In the genomic region with DNA sequence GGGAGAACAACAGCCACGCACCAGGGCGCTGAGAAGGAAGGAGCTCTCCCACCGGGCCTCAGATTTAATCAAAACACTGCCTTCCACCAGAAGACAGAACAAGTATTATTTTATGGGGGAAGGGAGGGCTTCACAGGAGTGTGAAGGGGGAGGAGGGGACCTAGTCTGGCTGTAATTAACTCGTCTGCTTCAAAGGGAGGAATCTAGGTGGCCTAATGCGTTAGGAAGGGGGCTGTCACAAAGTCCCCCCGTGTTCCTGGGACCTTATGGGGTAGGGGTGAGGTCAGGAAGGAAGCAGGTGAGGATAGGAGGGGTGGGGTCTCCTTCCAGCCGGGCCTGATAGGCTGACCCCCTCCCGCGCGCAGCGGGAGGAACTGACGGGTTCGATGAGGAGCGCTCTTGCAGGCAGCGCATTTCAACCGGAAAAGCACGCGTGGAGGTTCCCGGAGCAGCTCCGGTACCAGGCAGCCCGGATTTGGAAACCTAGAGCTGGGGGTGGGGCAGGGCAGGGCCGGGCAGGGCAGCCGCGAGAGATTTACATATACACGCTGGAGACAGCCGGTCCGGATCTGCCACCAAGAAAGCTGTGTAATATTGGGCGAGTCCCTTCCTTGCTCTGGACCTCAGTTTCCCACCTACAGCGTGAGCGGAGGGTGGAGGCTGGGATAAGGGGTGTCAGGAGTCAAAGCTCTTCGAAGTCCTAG, we compare ENCODE assay signal across 8 cellular contexts. TPM values are rescaled to one million over a fixed set of nuclear protein-coding genes. Genes with fewer than 3 reads are reported as not detected.
DNase-seq lines count a peak whose midpoint lies in the region; ATAC-seq and TF ChIP-seq lines count a peak whose summit lies in the region.

No MANE protein-coding gene starts in this region.

- DNase-seq in NCI-H526 (lab: John Stamatoyannopoulos, UW), result peak; percentile 10 to 66
- DNase-seq in NCI-H526 treated with DMSO at 0.1 percent for 48 hours (lab: John Stamatoyannopoulos, UW), result no peak
- DNase-seq in activated CD4-positive, alpha-beta memory T cell treated with anti-CD3 and anti-CD28 coated beads for 36 hours, result peak; percentile 44
- peak in 5 of 10 donors; percentile 9 to 66 (median 18) for DNase-seq in naive thymus-derived CD8-positive, alpha-beta T cell
- no peak for DNase-seq in vagina (ENCODE audit: extremely low spot score in 2 of 2)
- no peak for DNase-seq in cortex of kidney (lab: John Stamatoyannopoulos, UW)
- no peak for DNase-seq in OCI-M2 (lab: John Stamatoyannopoulos, UW; ENCODE audit: unreplicated experiment)

- TF ChIP-seq POLR2A in vagina (IDR thresholded peaks at IDR 0.05), result no peak

- H3K27ac Mint-ChIP-seq in activated CD4-positive, alpha-beta memory T cell treated with anti-CD3 and anti-CD28 coated beads for 36 hours, result no peak overlapping the region
- peak overlapping the region in 8 of 10 donors; percentile 8 to 84 (median 61) for H3K27ac Mint-ChIP-seq in naive thymus-derived CD8-positive, alpha-beta T cell

- peak overlapping the region; percentile 87 for H3K27ac ChIP-seq in vagina

- no peaks in the 10 kb centered on the region for H3K36me3 ChIP-seq in vagina

- H3K9me3 ChIP-seq in vagina, result no peaks in the 10 kb centered on the region

- intact Hi-C loops in activated CD4-positive, alpha-beta memory T cell treated with anti-CD3 and anti-CD28 coated beads for 36 hours (cut with micrococcal nuclease), result loop anchor here (5.0 to 10.0 kb wide), 3 partner anchors 60 to 580 kb away; partner anchors contain the start of genes POLR1E and TRMT10B
- intact Hi-C loops in vagina (cut with DNase I), result loop anchor here (5.0 kb wide), 3 partner anchors 45 to 155 kb away; no protein-coding TSS in a partner anchor

- H3K27me3 ChIP-seq in vagina, result no peaks in the 10 kb centered on the region

- TF ChIP-seq CTCF in vagina (IDR thresholded peaks at IDR 0.05), result no peak

- peaks cover 19% of the 10 kb centered on the region for H3K4me1 Mint-ChIP-seq in activated CD4-positive, alpha-beta memory T cell treated with anti-CD3 and anti-CD28 coated beads for 36 hours (ENCODE audit: low read depth)
- H3K4me1 Mint-ChIP-seq in naive thymus-derived CD8-positive, alpha-beta T cell, result peaks cover 17 to 39% (median 26%) of the 10 kb centered on the region in 4 donors

- peaks cover 57% of the 10 kb centered on the region for H3K4me1 ChIP-seq in vagina

- peak overlapping the region; percentile 70 for H3K4me3 Mint-ChIP-seq in activated CD4-positive, alpha-beta memory T cell treated with anti-CD3 and anti-CD28 coated beads for 36 hours
- H3K4me3 Mint-ChIP-seq in naive thymus-derived CD8-positive, alpha-beta T cell, result peak overlapping the region; percentile 69 to 93 (median 86)

- ATAC-seq in esophagus mucosa, result peak; percentile 70
- ATAC-seq in naive thymus-derived CD8-positive, alpha-beta T cell, result no peak

- no peaks in the 10 kb centered on the region for H3K36me3 Mint-ChIP-seq in activated CD4-positive, alpha-beta memory T cell treated with anti-CD3 and anti-CD28 coated beads for 36 hours
- no peaks in the 10 kb centered on the region for H3K36me3 Mint-ChIP-seq in naive thymus-derived CD8-positive, alpha-beta T cell

- H3K4me3 ChIP-seq in vagina, result peak overlapping the region; percentile 91 to 94

- H3K9me3 Mint-ChIP-seq in activated CD4-positive, alpha-beta memory T cell treated with anti-CD3 and anti-CD28 coated beads for 36 hours, result no peaks in the 10 kb centered on the region
- no peaks in the 10 kb centered on the region for H3K9me3 Mint-ChIP-seq in naive thymus-derived CD8-positive, alpha-beta T cell

- H3K27me3 Mint-ChIP-seq in activated CD4-positive, alpha-beta memory T cell treated with anti-CD3 and anti-CD28 coated beads for 36 hours, result peaks cover 6% of the 10 kb centered on the region
- peaks cover 0 to 7% (median 0%) of the 10 kb centered on the region in 5 donors for H3K27me3 Mint-ChIP-seq in naive thymus-derived CD8-positive, alpha-beta T cell

- CTCF ChIA-PET in activated CD4-positive, alpha-beta memory T cell treated with anti-CD3 and anti-CD28 coated beads for 36 hours (lab: Charles Lee), result interaction anchor here (0.9 to 2.7 kb wide), 2 partner anchors 21 to 153 kb away, joined by 3 to 22 read pairs; no protein-coding TSS in a partner anchor

- POLR2A ChIA-PET in activated CD4-positive, alpha-beta memory T cell treated with anti-CD3 and anti-CD28 coated beads for 36 hours (lab: Charles Lee), result no interaction called here
- POLR2A ChIA-PET in naive thymus-derived CD8-positive, alpha-beta T cell (lab: Charles Lee), result no interaction called here

RNA-seq across cellular contexts. Expression of gene SHB, which starts 2.0 kb away (rescaled TPM):
- total RNA-seq in activated CD4-positive, alpha-beta memory T cell treated with anti-CD3 and anti-CD28 coated beads for 36 hours, result 1 to 10 TPM; 1.1 to 1.2 TPM
- total RNA-seq in esophagus mucosa (34.0 TPM), vagina (20.9 TPM)
- total RNA-seq in naive thymus-derived CD8-positive, alpha-beta T cell, result 1 to 10 TPM in 1 of 2 experiments, under 1 TPM in 1; 0.91 to 1.2 TPM
- under 1 TPM; 0.20 to 0.54 (median 0.29) TPM for polyA plus RNA-seq in naive thymus-derived CD8-positive, alpha-beta T cell

Comparison
In these comparisons a context has a peak if more than half of its experiments do, and no peak if none do; other contexts are left out.
1. DNase-seq: peak in NCI-H526 (2 of 2) and activated CD4-positive, alpha-beta memory T cell treated with anti-CD3 and anti-CD28 coated beads for 36 hours (single experiment); none in NCI-H526 treated with DMSO at 0.1 percent for 48 hours (single experiment), vagina (0 of 2), cortex of kidney (single experiment) and OCI-M2 (single experiment).